ENCODE assay signal across 27 cellular contexts in the genomic region with DNA sequence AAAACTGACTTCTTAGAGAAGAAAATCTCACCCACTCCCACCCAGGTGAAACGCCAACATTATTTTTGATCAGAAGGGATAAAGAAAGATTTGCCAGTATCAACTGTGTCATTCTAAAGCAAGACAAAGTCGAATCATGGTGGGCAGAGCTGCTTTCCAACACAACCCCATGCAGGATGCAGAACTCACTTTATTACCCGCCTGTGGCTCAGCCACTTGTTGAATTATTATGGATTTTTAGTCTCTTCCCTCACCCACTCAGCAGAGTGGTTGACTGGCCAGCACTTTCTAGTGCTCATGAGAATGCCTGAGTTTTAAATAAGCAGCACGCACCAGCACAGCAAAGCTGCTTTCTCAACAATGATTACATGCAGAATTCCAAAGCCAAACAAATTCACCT. TPM values are rescaled to one million over a fixed set of nuclear protein-coding genes. Genes with fewer than 3 reads are reported as not detected.
"Had no signal": no experiment of that assay in that cellular context is flagged by ENCODE, and none has a peak within 500 bp of the region (broad histone marks: within the 10 kb centered on the region; RNA-seq: fewer than 3 reads in every experiment).

No MANE protein-coding gene starts in this region.

- H3K27me3 ChIP-seq: cardiac muscle cell, Peyer's patch, SJCRH30 had no signal

- ATAC-seq: activated CD4-positive, CD25-positive, alpha-beta regulatory T cell treated with anti-CD3 and anti-CD28 coated beads, Interleukin-2, amount 50 U/mL, for 24 hours; activated CD8-positive, alpha-beta T cell treated with anti-CD3 and anti-CD28 coated beads, Interleukin-2, amount 10 ng/mL, durations not matched to agents 7 days and 5 days; activated T-cell treated with anti-CD3 and anti-CD28 coated beads, Interleukin-2, amount 50 U/mL, for 4 hours had no signal

- H3K9ac ChIP-seq: SK-N-SH had no signal

- H3K4me2 ChIP-seq: SK-N-SH had no signal

- H3K9me3 ChIP-seq: Peyer's patch, SK-N-SH had no signal

- H3K4me3 Mint-ChIP-seq: activated CD8-positive, alpha-beta T cell treated with anti-CD3 and anti-CD28 coated beads, Interleukin-2, amount 10 ng/mL, durations not matched to agents 7 days and 5 days; activated naive CD8-positive, alpha-beta T cell; activated T-cell treated with anti-CD3 and anti-CD28 coated beads, Interleukin-2, amount 50 U/mL, for 4 hours; brain had no signal

- H3K27ac Mint-ChIP-seq: activated CD8-positive, alpha-beta T cell treated with anti-CD3 and anti-CD28 coated beads, Interleukin-2, amount 10 ng/mL, durations not matched to agents 7 days and 5 days; activated naive CD8-positive, alpha-beta T cell had no signal

- H3K27me3 Mint-ChIP-seq: activated naive CD8-positive, alpha-beta T cell had no signal

- H3K36me3 ChIP-seq: cardiac muscle cell, Peyer's patch, SJCRH30 had no signal

- H3K4me3 ChIP-seq: cardiac muscle cell, Peyer's patch, SJCRH30 had no signal

- H3K27ac ChIP-seq: cardiac muscle cell, Peyer's patch, RWPE1, SJCRH30 had no signal

- H3K36me3 Mint-ChIP-seq: brain had no signal

- DNase-seq: activated CD4-positive, alpha-beta T cell treated with anti-CD3 and anti-CD28 coated beads for 48 hours; activated CD4-positive, alpha-beta T cell treated with anti-CD3 and anti-CD28 coated beads, Interleukin-2, amount 50 U/mL, for 4 hours; activated CD8-positive, alpha-beta T cell treated with anti-CD3 and anti-CD28 coated beads, Interleukin-2, amount 10 ng/mL, durations not matched to agents 7 days and 5 days; activated effector memory CD4-positive, alpha-beta T cell treated with anti-CD3 and anti-CD28 coated beads, Interleukin-2, amount 50 U/mL, for 16 hours; activated naive CD4-positive, alpha-beta T cell treated with Interleukin-2 at 50 U/mL for 16 hours; activated T-cell treated with anti-CD3 and anti-CD28 coated beads, Interleukin-2, amount 50 U/mL, for 4 hours; amygdala; IMR-90; KBM-7; NCI-H1048; NCI-H1417; NCI-H1930; NCI-H2171; NCI-H2227 treated with DMSO at 0.1 percent for 48 hours; NCI-H446 treated with DMSO at 0.1 percent for 48 hours; NCI-H526; Peyer's patch; Right ventricle myocardium superior; SJCRH30; SK-N-SH; SW 1271 had no signal

- H3K4me1 ChIP-seq: SJCRH30 had no signal

RNA-seq across cellular contexts. Expression of gene CRACR2A, which starts 32.1 kb away (rescaled TPM):
- total RNA-seq: M059J had no signal
